17 cellular contexts compared by ENCODE assay signal in genomic region chr7:37234334-37234733, GRCh38.
"Had no signal": no experiment of that assay in that cellular context is flagged by ENCODE, and none has a peak within 500 bp of the region (broad histone marks: within the 10 kb centered on the region; RNA-seq: fewer than 3 reads in every experiment).

No MANE protein-coding gene starts in this region.

- H3K9me3 Mint-ChIP-seq: activated CD4-positive, alpha-beta memory T cell treated with anti-CD3 and anti-CD28 coated beads, Interleukin-2, amount 10 ng/mL, durations not matched to agents 7 days and 5 days; activated naive CD4-positive, alpha-beta T cell treated with anti-CD3 and anti-CD28 coated beads, Interleukin-2, amount 10 ng/mL, durations not matched to agents 7 days and 5 days; activated naive CD8-positive, alpha-beta T cell treated with anti-CD3 and anti-CD28 coated beads for 36 hours; activated T-helper 17 cell treated with anti-CD3 and anti-CD28 coated beads, Interleukin-2, amount 50 U/mL, for 72 hours; T-helper 1 cell treated with Interleukin-12 subunit alpha and Interleukin-12 subunit beta and Interleukin-4 antibody, amounts not matched to agents 30 μg/mL and 1 μg/mL, for 36 hours had no signal

- ATAC-seq: activated CD4-positive, alpha-beta T cell treated with anti-CD3 and anti-CD28 coated beads for 36 hours; activated T-helper 17 cell treated with anti-CD3 and anti-CD28 coated beads, Interleukin-2, amount 50 U/mL, for 72 hours; K562; PC-3 had no signal

- H3K4me3 Mint-ChIP-seq: activated CD4-positive, alpha-beta memory T cell treated with anti-CD3 and anti-CD28 coated beads, Interleukin-2, amount 10 ng/mL, durations not matched to agents 7 days and 5 days; activated CD4-positive, alpha-beta T cell treated with anti-CD3 and anti-CD28 coated beads for 36 hours; activated naive CD4-positive, alpha-beta T cell treated with anti-CD3 and anti-CD28 coated beads, Interleukin-2, amount 10 ng/mL, durations not matched to agents 7 days and 5 days; activated naive CD8-positive, alpha-beta T cell treated with anti-CD3 and anti-CD28 coated beads for 36 hours; activated T-helper 17 cell treated with anti-CD3 and anti-CD28 coated beads, Interleukin-2, amount 50 U/mL, for 72 hours; T-helper 1 cell treated with Interleukin-12 subunit alpha and Interleukin-12 subunit beta and Interleukin-4 antibody, amounts not matched to agents 30 μg/mL and 1 μg/mL, for 36 hours had no signal

- FAIRE-seq: RCC 7860 had no signal

- H3K27me3 Mint-ChIP-seq: activated CD4-positive, alpha-beta memory T cell treated with anti-CD3 and anti-CD28 coated beads, Interleukin-2, amount 10 ng/mL, durations not matched to agents 7 days and 5 days; activated CD4-positive, alpha-beta T cell treated with anti-CD3 and anti-CD28 coated beads for 36 hours; activated naive CD4-positive, alpha-beta T cell treated with anti-CD3 and anti-CD28 coated beads, Interleukin-2, amount 10 ng/mL, durations not matched to agents 7 days and 5 days; activated naive CD8-positive, alpha-beta T cell treated with anti-CD3 and anti-CD28 coated beads for 36 hours; activated T-helper 17 cell treated with anti-CD3 and anti-CD28 coated beads, Interleukin-2, amount 50 U/mL, for 72 hours had no signal

- DNase-seq: activated CD4-positive, alpha-beta memory T cell treated with anti-CD3 and anti-CD28 coated beads, Interleukin-2, amount 10 ng/mL, durations not matched to agents 7 days and 5 days; activated CD4-positive, alpha-beta T cell treated with anti-CD3 and anti-CD28 coated beads, Interleukin-2, amount 50 U/mL, for 1 hour; activated CD4-positive, CD25-positive, alpha-beta regulatory T cell; activated gamma-delta T cell treated with Interleukin-2 at 50 U/mL for 16 hours; activated naive CD8-positive, alpha-beta T cell treated with anti-CD3 and anti-CD28 coated beads for 36 hours; activated T-cell treated with anti-CD3 and anti-CD28 coated beads for 4 hours; activated T-cell treated with anti-CD3 and anti-CD28 coated beads, Interleukin-2, amount 50 U/mL, for 48 hours; NCI-H1436; NCI-H2029 treated with DMSO at 0.1 percent for 48 hours; SHP77 treated with DMSO at 0.1 percent for 48 hours had no signal

- H3K27ac Mint-ChIP-seq: activated CD4-positive, alpha-beta memory T cell treated with anti-CD3 and anti-CD28 coated beads, Interleukin-2, amount 10 ng/mL, durations not matched to agents 7 days and 5 days; activated CD4-positive, alpha-beta T cell treated with anti-CD3 and anti-CD28 coated beads for 36 hours; activated naive CD4-positive, alpha-beta T cell treated with anti-CD3 and anti-CD28 coated beads, Interleukin-2, amount 10 ng/mL, durations not matched to agents 7 days and 5 days; activated naive CD8-positive, alpha-beta T cell treated with anti-CD3 and anti-CD28 coated beads for 36 hours; T-helper 1 cell treated with Interleukin-12 subunit alpha and Interleukin-12 subunit beta and Interleukin-4 antibody, amounts not matched to agents 30 μg/mL and 1 μg/mL, for 36 hours had no signal

- H3K4me3 ChIP-seq: K562 had no signal
